ENCODE assay signal across 20 cellular contexts in genomic region chr7:44811093-44811492, GRCh38. TPM values are rescaled to one million over a fixed set of nuclear protein-coding genes. Genes with fewer than 3 reads are reported as not detected.
A peak's percentile ranks its signal among the peaks of the same experiment; 100 is the strongest.
DNase-seq lines count a peak whose midpoint lies in the region; ATAC-seq and TF ChIP-seq lines count a peak whose summit lies in the region.
"Had no signal": no experiment of that assay in that cellular context is flagged by ENCODE, and none has a peak within 500 bp of the region (broad histone marks: within the 10 kb centered on the region; RNA-seq: fewer than 3 reads in every experiment).

No MANE protein-coding gene starts in this region.

- peaks cover 2 to 3% (median 2%) of the 10 kb centered on the region in 4 donors for H3K4me1 ChIP-seq in liver (ENCODE audit: control insufficient read depth in 4 of 4, insufficient read depth in 4 of 4, low read length in 3 of 4)
- no peaks in the 10 kb centered on the region for H3K4me1 ChIP-seq in upper lobe of right lung
- H3K4me1 ChIP-seq: sigmoid colon had no signal

- H3K27me3 ChIP-seq in liver (ENCODE audit: control insufficient read depth in 4 of 4, insufficient read depth in 4 of 4, low read length in 3 of 4) (no peaks in the 10 kb centered on the region), upper lobe of right lung (no peaks in the 10 kb centered on the region)
- H3K27me3 ChIP-seq: ovary, sigmoid colon had no signal

- H3K27ac ChIP-seq in liver (ENCODE audit: low read depth in 1 of 2, low read length in 2 of 2) (peak overlapping the region in 1 of 2 donors; percentile 12), upper lobe of right lung (no peak overlapping the region)
- H3K27ac ChIP-seq: ovary, sigmoid colon, thoracic aorta, VCaP had no signal

- TF ChIP-seq CTCF in choroid plexus epithelial cell (conservative IDR thresholded peaks at IDR 0.05; ENCODE audit: low read depth, low read length) (no peak), liver (IDR thresholded peaks at IDR 0.05; ENCODE audit: low read depth, low read length, missing input control) (no peak), upper lobe of right lung (IDR thresholded peaks at IDR 0.05) (no peak)

- TF ChIP-seq RAD21 in liver (IDR thresholded peaks at IDR 0.05): no peak

- DNase-seq in Daoy (ENCODE audit: low read depth) (peak; percentile 52), NCI-H226 (peak; percentile 34), choroid plexus epithelial cell (ENCODE audit: low read depth) (peak; percentile 55), dedifferentiated amniotic fluid mesenchymal stem cell (ENCODE audit: extremely low spot score) (no peak), NCI-H2196 treated with DMSO at 0.1 percent for 48 hours (lab: John Stamatoyannopoulos, UW; ENCODE audit: unreplicated experiment) (no peak), anterior cingulate cortex (lab: John Stamatoyannopoulos, UW) (no peak), upper lobe of right lung (no peak)
- DNase-seq: activated CD8-positive, alpha-beta memory T cell treated with anti-CD3 and anti-CD28 coated beads, Interleukin-2, amount 50 U/mL, for 4 hours; activated effector memory CD4-positive, alpha-beta T cell treated with Interleukin-2 at 50 U/mL for 16 hours; CD4-positive, alpha-beta T cell; DMS153; GOT3; NCI-H774; OCI-M1; ovary; sigmoid colon had no signal

- no peak for ATAC-seq in upper lobe of right lung
- ATAC-seq: natural killer cell treated with Interleukin-12 subunit alpha and Interleukin-12 subunit beta and Interleukin-15 and Interleukin-18, amount 100 ng/mL, for 72 hours had no signal

- no peak overlapping the region for H3K9ac ChIP-seq in liver (ENCODE audit: low read depth in 1 of 2, low read length in 2 of 2)

- no peaks in the 10 kb centered on the region for H3K9me3 ChIP-seq in liver (ENCODE audit: control insufficient read depth in 4 of 4, low read length in 3 of 4)
- no peaks in the 10 kb centered on the region for H3K9me3 ChIP-seq in upper lobe of right lung
- H3K9me3 ChIP-seq: ovary, sigmoid colon, thoracic aorta had no signal

- H3K4me3 ChIP-seq in choroid plexus epithelial cell (ENCODE audit: low read depth, low read length) (no peak overlapping the region), liver (ENCODE audit: low read depth in 1 of 3, low read length in 3 of 3) (no peak overlapping the region), upper lobe of right lung (no peak overlapping the region)
- H3K4me3 ChIP-seq: ovary, sigmoid colon, thoracic aorta had no signal

- intact Hi-C loops in upper lobe of right lung (cut with DNase I): no loop called here

- no peaks in the 10 kb centered on the region for H3K36me3 ChIP-seq in liver (ENCODE audit: control insufficient read depth in 4 of 4, insufficient read depth in 3 of 4, low read depth in 1 of 4, low read length in 3 of 4)
- no peaks in the 10 kb centered on the region for H3K36me3 ChIP-seq in upper lobe of right lung
- H3K36me3 ChIP-seq: ovary, sigmoid colon, thoracic aorta had no signal

TF ChIP-seq in liver, 16 proteins besides CTCF, POLR2A, EP300 and RAD21:
- TF ChIP-seq GABPA (IDR thresholded peaks at IDR 0.05 in 1 of 2, conservative IDR thresholded peaks at IDR 0.05 in 1 of 2): no peak
- TF ChIP-seq HNF4A (conservative IDR thresholded peaks at IDR 0.05): peak; percentile 70 to 90
- peak; percentile 95 for TF ChIP-seq ATF3 (IDR thresholded peaks at IDR 0.05)
- TF ChIP-seq FOXA1 (IDR thresholded peaks at IDR 0.05): peak; percentile 47
- TF ChIP-seq RXRA (IDR thresholded peaks at IDR 0.05): peak; percentile 30 to 77
- peak; percentile 77 for TF ChIP-seq FOXA2 (IDR thresholded peaks at IDR 0.05)
- peak; percentile 32 for TF ChIP-seq HNF4G (IDR thresholded peaks at IDR 0.05)
- no peak for TF ChIP-seq NR2F2 (IDR thresholded peaks at IDR 0.05)
- TF ChIP-seq SP1 (IDR thresholded peaks at IDR 0.05): no peak
- peak; percentile 94 to 99 for TF ChIP-seq JUND (IDR thresholded peaks at IDR 0.05)
- TF ChIP-seq REST (IDR thresholded peaks at IDR 0.05): no peak

RNA-seq across cellular contexts. Expression of gene PPIA, which starts 14.6 kb away (rescaled TPM):
- total RNA-seq in Daoy (2014; rRNA removed; shearing (Covaris generic)): 8,888 and 8,943 TPM in 2 replicates
- total RNA-seq in liver (1,000 to 10,000 TPM in 1 of 2 donors, 100 to 1,000 TPM in 1; 834 to 1,873 TPM), upper lobe of right lung (970 TPM)
- 1,000 to 10,000 TPM; 1,362 to 1,437 TPM for polyA plus RNA-seq in liver

RNA-seq across cellular contexts. Expression of gene H2AZ2, which starts 36.8 kb away (rescaled TPM):
- total RNA-seq in Daoy (2014; rRNA removed; shearing (Covaris generic)): 591 and 679 TPM in 2 replicates
- total RNA-seq in liver (100 to 1,000 TPM in 1 of 2 donors, 10 to 100 TPM in 1; 85.2 to 182 TPM), upper lobe of right lung (131 TPM)
- 10 to 100 TPM; 51.3 to 53.9 TPM for polyA plus RNA-seq in liver

Comparison
In these comparisons a context has a peak if more than half of its experiments do, and no peak if none do; other contexts are left out.
1. DNase-seq: peak in Daoy (single experiment), NCI-H226 (single experiment) and choroid plexus epithelial cell (single experiment); none in dedifferentiated amniotic fluid mesenchymal stem cell (single experiment), NCI-H2196 treated with DMSO at 0.1 percent for 48 hours (single experiment), anterior cingulate cortex (0 of 58) and upper lobe of right lung (single experiment).